In the genomic region with DNA sequence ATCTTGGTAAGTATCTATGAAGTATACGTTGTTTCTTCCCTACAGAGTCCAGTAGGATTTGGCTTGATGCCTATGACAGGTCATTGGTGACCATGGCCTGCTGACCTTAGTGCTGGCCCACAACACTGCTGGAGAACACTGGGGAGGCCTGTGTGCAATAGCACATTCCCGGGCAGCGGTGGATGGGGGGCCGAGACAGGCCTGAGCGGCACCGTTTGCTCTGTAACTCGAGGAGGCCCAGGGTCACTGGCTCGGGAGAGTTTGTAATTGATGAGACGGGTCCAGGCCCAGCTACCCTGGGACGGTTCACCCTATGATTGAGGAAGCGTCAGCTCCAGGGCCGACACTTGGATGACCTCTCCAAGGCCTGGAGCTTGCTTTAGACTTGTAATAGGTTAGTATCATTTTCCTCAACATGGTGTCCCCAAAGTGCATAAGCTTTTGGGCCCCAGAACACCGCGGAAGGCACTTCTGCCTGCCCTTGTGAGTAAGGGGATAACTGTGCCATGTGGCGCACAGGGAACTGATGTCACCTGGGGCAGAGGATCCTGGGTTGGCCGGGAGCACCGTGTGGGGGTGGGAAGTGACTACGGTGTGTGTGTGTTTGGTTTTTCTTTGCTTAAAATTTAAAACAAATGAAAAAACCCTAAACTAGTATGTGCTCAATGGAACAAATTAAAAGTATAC, we compare ENCODE assay signal across 16 cellular contexts. TPM values are rescaled to one million over a fixed set of nuclear protein-coding genes. Genes with fewer than 3 reads are reported as not detected.
DNase-seq lines count a peak whose midpoint lies in the region; ATAC-seq, FAIRE-seq and TF ChIP-seq lines count a peak whose summit lies in the region.
"Had no signal": no experiment of that assay in that cellular context is flagged by ENCODE, and none has a peak within 500 bp of the region (broad histone marks: within the 10 kb centered on the region; RNA-seq: fewer than 3 reads in every experiment).

No MANE protein-coding gene starts in this region.

- BruUV-seq in HepG2 (replicated peaks; lab: Mats Ljungman, UMichigan) = no TSS peak

- H3K4me3 ChIP-seq in bronchial epithelial cell (ENCODE audit: low read depth, low read length) = no peak overlapping the region
- peak overlapping the region; percentile 16 to 38 (median 20); a peak in 4 of 6 replicates for H3K4me3 ChIP-seq in HepG2 (replicated peaks in 1 of 3; ENCODE audit: insufficient read depth in 1 of 3, low read depth in 2 of 3, low read length in 3 of 3)
- H3K4me3 ChIP-seq in CD4-positive, alpha-beta memory T cell (ENCODE audit: low read length in 2 of 2) = no peak overlapping the region
- H3K4me3 ChIP-seq: BLaER1 treated with 17β-estradiol and CSF1 and Interleukin-3, amounts not matched to agents 10 nM and 100 nM had no signal

- TF ChIP-seq CTCF in bronchial epithelial cell (IDR thresholded peaks at IDR 0.05; ENCODE audit: insufficient read depth, low read length, severe bottlenecking) (no peak), HepG2 (CRISPR knock-in tag; IDR thresholded peaks at IDR 0.05) (no peak; the same call in 1 of the 2 replicates)

- H3K4me1 ChIP-seq in HepG2 (ENCODE audit: insufficient read depth, low read length) = peaks cover 80% of the 10 kb centered on the region
- no peaks in the 10 kb centered on the region for H3K4me1 ChIP-seq in CD4-positive, alpha-beta memory T cell (ENCODE audit: insufficient read depth, low read length)
- H3K4me1 ChIP-seq: BLaER1 treated with 17β-estradiol and CSF1 and Interleukin-3, amounts not matched to agents 10 nM and 100 nM had no signal

- H2AFZ ChIP-seq in HepG2 (ENCODE audit: low read length) = no peak overlapping the region

- ATAC-seq in activated naive CD8-positive, alpha-beta T cell treated with anti-CD3 and anti-CD28 coated beads, Interleukin-2, amount 10 ng/mL, durations not matched to agents 7 days and 5 days (ENCODE audit: low read depth) = no peak
- ATAC-seq in HepG2 = peak; percentile 93
- peak; percentile 36 for ATAC-seq in sciatic nerve

- H3K9me3 ChIP-seq in HepG2 (ENCODE audit: low read length) = no peaks in the 10 kb centered on the region
- H3K9me3 ChIP-seq in CD4-positive, alpha-beta memory T cell (ENCODE audit: control insufficient read depth in 1 of 2, low read length in 2 of 2) = no peaks in the 10 kb centered on the region

- H3K27me3 ChIP-seq in bronchial epithelial cell (ENCODE audit: control insufficient read depth, insufficient read depth, low read length) = no peaks in the 10 kb centered on the region
- no peaks in the 10 kb centered on the region for H3K27me3 ChIP-seq in HepG2 (ENCODE audit: control insufficient read depth in 1 of 2, insufficient read depth in 2 of 2, low read length in 2 of 2)
- no peaks in the 10 kb centered on the region for H3K27me3 ChIP-seq in CD4-positive, alpha-beta memory T cell (ENCODE audit: insufficient read depth, low read length)
- H3K27me3 ChIP-seq: BLaER1 treated with 17β-estradiol and CSF1 and Interleukin-3, amounts not matched to agents 10 nM and 100 nM had no signal

- POLR2A ChIA-PET in activated naive CD8-positive, alpha-beta T cell treated with anti-CD3 and anti-CD28 coated beads, Interleukin-2, amount 10 ng/mL, durations not matched to agents 7 days and 5 days (lab: Charles Lee) = no interaction called here
- POLR2A ChIA-PET in HepG2 (lab: Yijun Ruan, JAX) = interaction anchor here (0.6 to 1.7 kb wide), 2 partner anchors 60 to 68 kb away, joined by 3 to 7 read pairs; no protein-coding TSS in a partner anchor
- POLR2A ChIA-PET in CD4-positive, alpha-beta memory T cell (lab: Charles Lee; ENCODE audit: partially characterized antibody) = no interaction called here

- TF ChIP-seq EP300 in HepG2 (IDR thresholded peaks at IDR 0.05; ENCODE audit: low read depth in 2 of 2, low read length in 2 of 2) = peak in 1 of 2 experiments; percentile 55; a peak in 3 of 4 replicates
- TF ChIP-seq EP300 in HepG2 (CRISPR knock-in tag; IDR thresholded peaks at IDR 0.05; ENCODE audit: borderline replicate concordance) = peak; percentile 39; the same call in 1 of the 2 replicates

- CTCF ChIA-PET in HepG2 (lab: Yijun Ruan, JAX; ENCODE audit: low intra/inter-chr PET ratio, low total read pairs) = no interaction called here
- CTCF ChIA-PET in CD4-positive, alpha-beta memory T cell (lab: Charles Lee; ENCODE audit: partially characterized antibody) = no interaction called here

- FAIRE-seq in bronchial epithelial cell (lab: Jason Lieb, UNC) (peak; percentile 64), HepG2 (lab: Jason Lieb, UNC) (peak; percentile 50)

- H3K27ac Mint-ChIP-seq in activated naive CD8-positive, alpha-beta T cell treated with anti-CD3 and anti-CD28 coated beads, Interleukin-2, amount 10 ng/mL, durations not matched to agents 7 days and 5 days = no peak overlapping the region
- H3K27ac Mint-ChIP-seq in activated naive CD8-positive, alpha-beta T cell treated with anti-CD3 and anti-CD28 coated beads for 36 hours = no peak overlapping the region
- H3K27ac Mint-ChIP-seq in CD4-positive, alpha-beta memory T cell = no peak overlapping the region
- H3K27ac Mint-ChIP-seq: CD4-positive, CD25-positive, alpha-beta regulatory T cell had no signal

- no peaks in the 10 kb centered on the region for H3K79me2 ChIP-seq in HepG2 (ENCODE audit: insufficient read depth, low read length)

- WGBS in HepG2 (ENCODE audit: low lambda C conversion rate) = 23% methylated on average over 15 of the region's 18 CpGs

- intact Hi-C loops in HepG2 (cut with micrococcal nuclease; ENCODE audit: unreplicated experiment) (loop anchor here (5.0 kb wide), 2 partner anchors 77 to 97 kb away; a partner anchor contains a TSS), sciatic nerve (cut with DNase I) (no loop called here)
- intact Hi-C loops in CD4-positive, alpha-beta memory T cell (cut with micrococcal nuclease) = no loop called here

- H3K4me3 Mint-ChIP-seq in activated naive CD8-positive, alpha-beta T cell treated with anti-CD3 and anti-CD28 coated beads, Interleukin-2, amount 10 ng/mL, durations not matched to agents 7 days and 5 days = no peak overlapping the region
- H3K4me3 Mint-ChIP-seq in activated naive CD8-positive, alpha-beta T cell treated with anti-CD3 and anti-CD28 coated beads for 36 hours = no peak overlapping the region
- H3K4me3 Mint-ChIP-seq in CD4-positive, alpha-beta memory T cell = no peak overlapping the region
- H3K4me3 Mint-ChIP-seq: CD4-positive, CD25-positive, alpha-beta regulatory T cell had no signal

- H3K9ac ChIP-seq in HepG2 (ENCODE audit: insufficient read depth, low read depth, low read length) = peak overlapping the region; percentile 34
- H3K9ac ChIP-seq: BLaER1 treated with 17β-estradiol and CSF1 and Interleukin-3, amounts not matched to agents 10 nM and 100 nM had no signal

- no peak for TF ChIP-seq RAD21 in HepG2 (CRISPR knock-in tag; IDR thresholded peaks at IDR 0.05)

- H3K4me1 Mint-ChIP-seq in activated naive CD8-positive, alpha-beta T cell treated with anti-CD3 and anti-CD28 coated beads, Interleukin-2, amount 10 ng/mL, durations not matched to agents 7 days and 5 days = no peaks in the 10 kb centered on the region
- H3K4me1 Mint-ChIP-seq in activated naive CD8-positive, alpha-beta T cell treated with anti-CD3 and anti-CD28 coated beads for 36 hours = no peaks in the 10 kb centered on the region
- H3K4me1 Mint-ChIP-seq in CD4-positive, alpha-beta memory T cell = no peaks in the 10 kb centered on the region
- H3K4me1 Mint-ChIP-seq: CD4-positive, CD25-positive, alpha-beta regulatory T cell had no signal

- DNase-seq in activated naive CD8-positive, alpha-beta T cell treated with anti-CD3 and anti-CD28 coated beads, Interleukin-2, amount 10 ng/mL, durations not matched to agents 7 days and 5 days = peak; percentile 21
- no peak for DNase-seq in activated naive CD8-positive, alpha-beta T cell treated with anti-CD3 and anti-CD28 coated beads for 36 hours
- DNase-seq in bronchial epithelial cell (ENCODE audit: low read depth) (no peak), HepG2 (ENCODE audit: low spot score) (peak; percentile 85), sciatic nerve (ENCODE audit: low spot score) (no peak), kidney tubule cell (ENCODE audit: low spot score) (no peak), NCI-H1105 treated with DMSO at 0.1 percent for 48 hours (lab: John Stamatoyannopoulos, UW) (no peak)
- no peak for DNase-seq in CD4-positive, alpha-beta memory T cell
- DNase-seq: 8988T; Calu3; CD4-positive, CD25-positive, alpha-beta regulatory T cell; DMS 273 treated with DMSO at 0.1 percent for 48 hours; H7 had no signal

- H3K27me3 Mint-ChIP-seq in activated naive CD8-positive, alpha-beta T cell treated with anti-CD3 and anti-CD28 coated beads, Interleukin-2, amount 10 ng/mL, durations not matched to agents 7 days and 5 days = no peaks in the 10 kb centered on the region
- no peaks in the 10 kb centered on the region for H3K27me3 Mint-ChIP-seq in activated naive CD8-positive, alpha-beta T cell treated with anti-CD3 and anti-CD28 coated beads for 36 hours
- H3K27me3 Mint-ChIP-seq in CD4-positive, alpha-beta memory T cell = peaks cover 2 to 3% of the 10 kb centered on the region in 2 donors

- H3K27ac ChIP-seq in HepG2 (ENCODE audit: extremely low read length, insufficient read depth, low read length) = peak overlapping the region; percentile 71
- no peak overlapping the region for H3K27ac ChIP-seq in CD4-positive, alpha-beta memory T cell (ENCODE audit: low read depth, low read length)
- H3K27ac ChIP-seq: BLaER1 treated with 17β-estradiol and CSF1 and Interleukin-3, amounts not matched to agents 10 nM and 100 nM; HL-60 had no signal

- no peak for TF ChIP-seq POLR2A in HepG2 (IDR thresholded peaks at IDR 0.05; ENCODE audit: insufficient read depth in 1 of 2, low read depth in 2 of 2, low read length in 2 of 2)

- H4K20me1 ChIP-seq in HepG2 (ENCODE audit: insufficient read depth, low read length) = no peaks in the 10 kb centered on the region
- H4K20me1 ChIP-seq: BLaER1 treated with 17β-estradiol and CSF1 and Interleukin-3, amounts not matched to agents 10 nM and 100 nM had no signal

- no peaks in the 10 kb centered on the region for H3K36me3 Mint-ChIP-seq in activated naive CD8-positive, alpha-beta T cell treated with anti-CD3 and anti-CD28 coated beads, Interleukin-2, amount 10 ng/mL, durations not matched to agents 7 days and 5 days
- no peaks in the 10 kb centered on the region for H3K36me3 Mint-ChIP-seq in activated naive CD8-positive, alpha-beta T cell treated with anti-CD3 and anti-CD28 coated beads for 36 hours
- H3K36me3 Mint-ChIP-seq in CD4-positive, alpha-beta memory T cell = no peaks in the 10 kb centered on the region
- H3K36me3 Mint-ChIP-seq: CD4-positive, CD25-positive, alpha-beta regulatory T cell had no signal

- peak overlapping the region; percentile 80 for H3K4me2 ChIP-seq in HepG2 (ENCODE audit: low read depth, low read length)
- H3K4me2 ChIP-seq: BLaER1 treated with 17β-estradiol and CSF1 and Interleukin-3, amounts not matched to agents 10 nM and 100 nM had no signal

- no peaks in the 10 kb centered on the region for H3K9me3 Mint-ChIP-seq in activated naive CD8-positive, alpha-beta T cell treated with anti-CD3 and anti-CD28 coated beads, Interleukin-2, amount 10 ng/mL, durations not matched to agents 7 days and 5 days
- H3K9me3 Mint-ChIP-seq in activated naive CD8-positive, alpha-beta T cell treated with anti-CD3 and anti-CD28 coated beads for 36 hours = no peaks in the 10 kb centered on the region
- H3K9me3 Mint-ChIP-seq in CD4-positive, alpha-beta memory T cell = no peaks in the 10 kb centered on the region
- H3K9me3 Mint-ChIP-seq: CD4-positive, CD25-positive, alpha-beta regulatory T cell had no signal

- in situ Hi-C loops in HepG2 (cut with HindIII; ENCODE audit: extremely low pct_ligation_motif_present, low pct_unique_long_range_greater_than_20kb) = no loop called here

- H3K36me3 ChIP-seq in bronchial epithelial cell (ENCODE audit: control insufficient read depth, insufficient read depth, low read length) = no peaks in the 10 kb centered on the region
- no peaks in the 10 kb centered on the region for H3K36me3 ChIP-seq in HepG2 (replicated peaks in 1 of 2; ENCODE audit: control insufficient read depth in 1 of 2, insufficient read depth in 2 of 2, low read length in 2 of 2)
- H3K36me3 ChIP-seq in CD4-positive, alpha-beta memory T cell (ENCODE audit: insufficient read depth, low read length) = no peaks in the 10 kb centered on the region
- H3K36me3 ChIP-seq: BLaER1 treated with 17β-estradiol and CSF1 and Interleukin-3, amounts not matched to agents 10 nM and 100 nM had no signal

RNA-seq across cellular contexts. Expression of a gene that starts 12.0 kb away (rescaled TPM):
- total RNA-seq in activated naive CD8-positive, alpha-beta T cell treated with anti-CD3 and anti-CD28 coated beads, Interleukin-2, amount 10 ng/mL, durations not matched to agents 7 days and 5 days = not detected
- total RNA-seq in activated naive CD8-positive, alpha-beta T cell treated with anti-CD3 and anti-CD28 coated beads for 36 hours = not detected
- total RNA-seq in bronchial epithelial cell (under 0.01 and 0.13 TPM in 2 replicates), HepG2 (2016; rRNA removed; fragmentation: Illumina TruSeq; extraction: Trizol) (not detected in 2 replicates), sciatic nerve (not detected)
- not detected in 2 replicates for total RNA-seq in HepG2 (2016; cell fraction: cytosol; rRNA removed; fragmentation: Illumina TruSeq; extraction: Trizol; ENCODE audit: low read depth)
- total RNA-seq in HepG2 (2016; cell fraction: insoluble cytoplasmic fraction; rRNA removed; fragmentation: Illumina TruSeq; extraction: Trizol) = not detected in 2 replicates
- not detected in 2 replicates for total RNA-seq in HepG2 (2016; cell fraction: membrane; rRNA removed; fragmentation: Illumina TruSeq; extraction: Trizol)
- total RNA-seq in HepG2 (2016; cell fraction: nucleus; rRNA removed; fragmentation: Illumina TruSeq; extraction: Trizol) = not detected in 2 replicates
- not detected in 2 replicates for polyA plus RNA-seq in HepG2 (2011; rRNA removed)
- not detected in 2 replicates for polyA plus RNA-seq in HepG2 (2011; cell fraction: cytosol; rRNA removed)
- not detected in 2 replicates for polyA plus RNA-seq in HepG2 (2011; cell fraction: nucleus; rRNA removed)
- polyA plus RNA-seq in HepG2 (2012) = not detected in 2 replicates
- polyA plus RNA-seq in HepG2 (2016; cell fraction: cytosol; fragmentation: Illumina TruSeq; extraction: Trizol; ENCODE audit: low read depth) = not detected in 2 replicates
- not detected in 2 replicates for polyA plus RNA-seq in HepG2 (2016; cell fraction: insoluble cytoplasmic fraction; fragmentation: Illumina TruSeq; extraction: Trizol; ENCODE audit: low read depth)
- not detected in 2 replicates for polyA plus RNA-seq in HepG2 (2016; cell fraction: membrane; fragmentation: Illumina TruSeq; extraction: Trizol; ENCODE audit: low read depth)
- not detected in 2 replicates for polyA plus RNA-seq in HepG2 (2016; cell fraction: nucleus; fragmentation: Illumina TruSeq; extraction: Trizol; ENCODE audit: insufficient read depth, low read depth)
- not detected in 2 replicates for polyA minus RNA-seq in HepG2 (2011; rRNA and poly(A)+ RNA removed; ENCODE audit: low replicate concordance)
- not detected in 2 replicates for polyA minus RNA-seq in HepG2 (2011; cell fraction: cytosol; rRNA and poly(A)+ RNA removed)
- not detected in 2 replicates for polyA minus RNA-seq in HepG2 (2011; cell fraction: nucleus; rRNA and poly(A)+ RNA removed)
- total RNA-seq in CD4-positive, alpha-beta memory T cell = not detected
- polyA plus RNA-seq in CD4-positive, alpha-beta memory T cell = not detected
- total RNA-seq: Calu3; CD4-positive, CD25-positive, alpha-beta regulatory T cell; Daoy had no signal
- polyA plus RNA-seq: CD4-positive, CD25-positive, alpha-beta regulatory T cell had no signal

Comparison
In these comparisons a context has a peak if more than half of its experiments do, and no peak if none do; other contexts are left out.
1. DNase-seq: peak in activated naive CD8-positive, alpha-beta T cell treated with anti-CD3 and anti-CD28 coated beads, Interleukin-2, amount 10 ng/mL, durations not matched to agents 7 days and 5 days (single experiment) and HepG2 (single experiment); none in activated naive CD8-positive, alpha-beta T cell treated with anti-CD3 and anti-CD28 coated beads for 36 hours (single experiment), bronchial epithelial cell (single experiment), sciatic nerve (single experiment), kidney tubule cell (single experiment), CD4-positive, alpha-beta memory T cell (0 of 5) and NCI-H1105 treated with DMSO at 0.1 percent for 48 hours (single experiment).
2. H3K4me3 ChIP-seq: peak in HepG2 (3 of 3); none in bronchial epithelial cell (single experiment) and CD4-positive, alpha-beta memory T cell (0 of 2).